24 cellular contexts compared by ENCODE assay signal in genomic region chr15:68701886-68702285, GRCh38.
"Had no signal": no experiment of that assay in that cellular context is flagged by ENCODE, and none has a peak within 500 bp of the region (broad histone marks: within the 10 kb centered on the region; RNA-seq: fewer than 3 reads in every experiment).

No MANE protein-coding gene starts in this region.

- H3K27ac Mint-ChIP-seq: naive thymus-derived CD8-positive, alpha-beta T cell; stimulated activated memory B cell treated with anti-CD40 and anti-IgM and Interleukin-4, amounts not matched to agents 10 μg/mL and 1 μg/mL and 100 μg/mL, for 72 hours; stimulated activated naive CD8-positive, alpha-beta T cell treated with anti-CD3 and anti-CD28 coated beads, Interleukin-15, amount 100 ng/mL, for 72 hours had no signal

- H3K4me3 Mint-ChIP-seq: central memory CD8-positive, alpha-beta T cell; naive thymus-derived CD8-positive, alpha-beta T cell; stimulated activated memory B cell treated with anti-CD40 and anti-IgM and Interleukin-4, amounts not matched to agents 10 μg/mL and 1 μg/mL and 100 μg/mL, for 72 hours; stimulated activated naive CD8-positive, alpha-beta T cell treated with anti-CD3 and anti-CD28 coated beads, Interleukin-15, amount 100 ng/mL, for 72 hours had no signal

- H3K4me1 Mint-ChIP-seq: central memory CD8-positive, alpha-beta T cell; stimulated activated memory B cell treated with anti-CD40 and anti-IgM and Interleukin-4, amounts not matched to agents 10 μg/mL and 1 μg/mL and 100 μg/mL, for 72 hours had no signal

- H3K36me3 Mint-ChIP-seq: naive thymus-derived CD8-positive, alpha-beta T cell; stimulated activated memory B cell treated with anti-CD40 and anti-IgM and Interleukin-4, amounts not matched to agents 10 μg/mL and 1 μg/mL and 100 μg/mL, for 72 hours had no signal

- H3K27ac ChIP-seq: esophagus squamous epithelium, gastrocnemius medialis, lower lobe of right lung, psoas muscle, suprapubic skin, thyroid gland had no signal

- H3K9me3 ChIP-seq: esophagus squamous epithelium, gastrocnemius medialis, lower lobe of right lung, ovary, psoas muscle, sigmoid colon, suprapubic skin, thyroid gland had no signal

- H3K27me3 ChIP-seq: gastrocnemius medialis, ovary, sigmoid colon, suprapubic skin, thyroid gland had no signal

- FAIRE-seq: colon, endothelial cell of umbilical vein, kidney had no signal

- H3K9me3 Mint-ChIP-seq: central memory CD8-positive, alpha-beta T cell; naive thymus-derived CD8-positive, alpha-beta T cell; stimulated activated memory B cell treated with anti-CD40 and anti-IgM and Interleukin-4, amounts not matched to agents 10 μg/mL and 1 μg/mL and 100 μg/mL, for 72 hours; stimulated activated naive CD8-positive, alpha-beta T cell treated with anti-CD3 and anti-CD28 coated beads, Interleukin-15, amount 100 ng/mL, for 72 hours had no signal

- ATAC-seq: gastrocnemius medialis; left colon; left ventricle myocardium superior; lower lobe of right lung; naive thymus-derived CD8-positive, alpha-beta T cell; psoas muscle; right cardiac atrium; stimulated activated memory B cell treated with anti-CD40 and anti-IgM and Interleukin-4, amounts not matched to agents 10 μg/mL and 1 μg/mL and 100 μg/mL, for 72 hours; stimulated activated naive CD8-positive, alpha-beta T cell treated with anti-CD3 and anti-CD28 coated beads, Interleukin-15, amount 100 ng/mL, for 72 hours had no signal

- H3K36me3 ChIP-seq: esophagus squamous epithelium, gastrocnemius medialis, lower lobe of right lung, ovary, sigmoid colon, thyroid gland had no signal

- H3K4me3 ChIP-seq: esophagus squamous epithelium, gastrocnemius medialis, lower lobe of right lung, ovary, psoas muscle, sigmoid colon, suprapubic skin, thyroid gland had no signal

- DNase-seq: effector memory CD4-positive, alpha-beta T cell; erythroblast; esophagus squamous epithelium; gastrocnemius medialis; head of caudate nucleus; kidney; left colon; left ventricle myocardium superior; lower lobe of right lung; naive thymus-derived CD8-positive, alpha-beta T cell; occipital lobe; ovary; psoas muscle; right cardiac atrium; sigmoid colon; stimulated activated CD4-positive, alpha-beta T cell treated with anti-CD3 and anti-CD28 coated beads, Interleukin-4, amount 100 ng/mL, for 4 hours; stimulated activated naive CD8-positive, alpha-beta T cell treated with anti-CD3 and anti-CD28 coated beads, Interleukin-15, amount 100 ng/mL, for 72 hours; thyroid gland; trophoblast cell had no signal
